Comparison of ENCODE assay signal across 14 cellular contexts in genomic region chr15:58459562-58459961, GRCh38. TPM values are rescaled to one million over a fixed set of nuclear protein-coding genes. Genes with fewer than 3 reads are reported as not detected.
DNase-seq lines count a peak whose midpoint lies in the region; ATAC-seq, FAIRE-seq and TF ChIP-seq lines count a peak whose summit lies in the region.
"Had no signal": no experiment of that assay in that cellular context is flagged by ENCODE, and none has a peak within 500 bp of the region (broad histone marks: within the 10 kb centered on the region; RNA-seq: fewer than 3 reads in every experiment).

No MANE protein-coding gene starts in this region.

- H3K4me1 Mint-ChIP-seq in activated CD4-positive, alpha-beta T cell treated with anti-CD3 and anti-CD28 coated beads, Interleukin-2, amount 10 ng/mL, durations not matched to agents 7 days and 5 days, result peaks cover 74% of the 10 kb centered on the region
- peaks cover 45% of the 10 kb centered on the region for H3K4me1 Mint-ChIP-seq in CD4-positive, alpha-beta T cell (ENCODE audit: low read depth)

- CTCF ChIA-PET in activated CD4-positive, alpha-beta T cell treated with anti-CD3 and anti-CD28 coated beads, Interleukin-2, amount 10 ng/mL, durations not matched to agents 7 days and 5 days (lab: Charles Lee), result interaction anchor here (1.2 to 2.7 kb wide), 4 partner anchors 10 to 69 kb away, joined by 3 to 14 read pairs (median 4); no protein-coding TSS in a partner anchor
- CTCF ChIA-PET in CD4-positive, alpha-beta T cell (lab: Charles Lee), result interaction anchor here (0.5 kb wide), 1 partner anchor 841 kb away, joined by 4 read pairs; no protein-coding TSS in a partner anchor

- WGBS in lung, 2 donors, result 12 to 42% methylated on average over 9 of the region's 9 CpGs

- no peaks in the 10 kb centered on the region for H3K9me3 Mint-ChIP-seq in activated CD4-positive, alpha-beta T cell treated with anti-CD3 and anti-CD28 coated beads, Interleukin-2, amount 10 ng/mL, durations not matched to agents 7 days and 5 days
- H3K9me3 Mint-ChIP-seq in CD4-positive, alpha-beta T cell, result no peaks in the 10 kb centered on the region
- H3K9me3 Mint-ChIP-seq: activated T-cell treated with anti-CD3 and anti-CD28 coated beads, Interleukin-2, amount 50 U/mL, for 24 hours; stimulated activated naive CD8-positive, alpha-beta T cell treated with anti-CD3 and anti-CD28 coated beads, Interleukin-15, amount 100 ng/mL, for 72 hours had no signal

- intact Hi-C loops in upper lobe of right lung (cut with DNase I), result no loop called here
- intact Hi-C loops in CD4-positive, alpha-beta T cell (cut with DNase I, micrococcal nuclease), result no loop called here

- H3K9me3 ChIP-seq in lung (ENCODE audit: control insufficient read depth in 2 of 2, insufficient read depth in 1 of 2, low read length in 1 of 2), result no peaks in the 10 kb centered on the region
- no peaks in the 10 kb centered on the region for H3K9me3 ChIP-seq in upper lobe of right lung
- H3K9me3 ChIP-seq in CD4-positive, alpha-beta T cell (ENCODE audit: control insufficient read depth, low read length), result no peaks in the 10 kb centered on the region

- H3K27ac ChIP-seq in caudate nucleus (ENCODE audit: low read depth, low read length), result peak overlapping the region; percentile 29
- H3K27ac ChIP-seq in lung (ENCODE audit: low read depth in 1 of 2, low read length in 1 of 2), result peak overlapping the region; percentile 37 to 59
- peak overlapping the region; percentile 26 for H3K27ac ChIP-seq in upper lobe of right lung
- H3K27ac ChIP-seq in CD4-positive, alpha-beta T cell (ENCODE audit: low read depth, low read length), result no peak overlapping the region

- H3K4me3 Mint-ChIP-seq in activated CD4-positive, alpha-beta T cell treated with anti-CD3 and anti-CD28 coated beads, Interleukin-2, amount 10 ng/mL, durations not matched to agents 7 days and 5 days, result no peak overlapping the region
- no peak overlapping the region for H3K4me3 Mint-ChIP-seq in CD4-positive, alpha-beta T cell
- H3K4me3 Mint-ChIP-seq: activated T-cell treated with anti-CD3 and anti-CD28 coated beads, Interleukin-2, amount 50 U/mL, for 24 hours; brain had no signal

- H3K36me3 ChIP-seq in lung (ENCODE audit: control insufficient read depth in 2 of 2, insufficient read depth in 2 of 2, low read length in 2 of 2) (no peaks in the 10 kb centered on the region), upper lobe of right lung (no peaks in the 10 kb centered on the region)

- H3K36me3 Mint-ChIP-seq in activated CD4-positive, alpha-beta T cell treated with anti-CD3 and anti-CD28 coated beads, Interleukin-2, amount 10 ng/mL, durations not matched to agents 7 days and 5 days (ENCODE audit: low read depth), result peaks cover 5% of the 10 kb centered on the region
- H3K36me3 Mint-ChIP-seq in CD4-positive, alpha-beta T cell (ENCODE audit: low read depth), result no peaks in the 10 kb centered on the region
- H3K36me3 Mint-ChIP-seq: brain had no signal

- peak overlapping the region; percentile 37 for H3K27ac Mint-ChIP-seq in activated CD4-positive, alpha-beta T cell treated with anti-CD3 and anti-CD28 coated beads, Interleukin-2, amount 10 ng/mL, durations not matched to agents 7 days and 5 days
- H3K27ac Mint-ChIP-seq in CD4-positive, alpha-beta T cell, result no peak overlapping the region
- H3K27ac Mint-ChIP-seq: activated T-cell treated with anti-CD3 and anti-CD28 coated beads, Interleukin-2, amount 50 U/mL, for 24 hours had no signal

- ATAC-seq in lung (ENCODE audit: insufficient read depth, low FRiP score) (no peak), upper lobe of right lung (peak; percentile 53), HG03045 (IDR thresholded peaks at IDR 0.05; ENCODE audit: unreplicated experiment) (no peak)
- ATAC-seq in CD4-positive, alpha-beta T cell (ENCODE audit: poor library complexity), result no peak
- ATAC-seq: stimulated activated naive CD8-positive, alpha-beta T cell treated with anti-CD3 and anti-CD28 coated beads, Interleukin-15, amount 100 ng/mL, for 72 hours had no signal

- no peak overlapping the region for H3K4me3 ChIP-seq in lung
- no peak overlapping the region for H3K4me3 ChIP-seq in upper lobe of right lung
- H3K4me3 ChIP-seq: PC-9 had no signal

- no peak for FAIRE-seq in frontal cortex (lab: Jason Lieb, UNC)

- no peak for DNase-seq in activated CD4-positive, alpha-beta T cell treated with anti-CD3 and anti-CD28 coated beads, Interleukin-2, amount 10 ng/mL, durations not matched to agents 7 days and 5 days
- DNase-seq in activated CD4-positive, alpha-beta T cell treated with anti-CD3 and anti-CD28 coated beads, Interleukin-2, amount 50 U/mL, for 48 hours, result no peak
- DNase-seq in caudate nucleus (lab: John Stamatoyannopoulos, UW) (no peak), lung (ENCODE audit: low spot score) (no peak), upper lobe of right lung (no peak), frontal cortex (ENCODE audit: low spot score in 2 of 2) (no peak)
- no peak for DNase-seq in CD4-positive, alpha-beta T cell
- DNase-seq: activated T-cell treated with anti-CD3 and anti-CD28 coated beads, Interleukin-2, amount 50 U/mL, for 24 hours; NCI-H1417; PC-9; stimulated activated CD4-positive, alpha-beta T cell treated with anti-CD3 and anti-CD28 coated beads, Interleukin-1b, Interleukin-23, amount 100 ng/mL, for 48 hours; stimulated activated naive CD8-positive, alpha-beta T cell treated with anti-CD3 and anti-CD28 coated beads, Interleukin-15, amount 100 ng/mL, for 72 hours had no signal

- TF ChIP-seq CTCF in lung (IDR thresholded peaks at IDR 0.05; ENCODE audit: control extremely low read depth, extremely low read depth) (no peak), upper lobe of right lung (IDR thresholded peaks at IDR 0.05) (no peak)
- TF ChIP-seq CTCF in CD4-positive, alpha-beta T cell (IDR thresholded peaks at IDR 0.05), result no peak

- no peaks in the 10 kb centered on the region for H3K27me3 Mint-ChIP-seq in activated CD4-positive, alpha-beta T cell treated with anti-CD3 and anti-CD28 coated beads, Interleukin-2, amount 10 ng/mL, durations not matched to agents 7 days and 5 days
- no peaks in the 10 kb centered on the region for H3K27me3 Mint-ChIP-seq in CD4-positive, alpha-beta T cell
- H3K27me3 Mint-ChIP-seq: activated T-cell treated with anti-CD3 and anti-CD28 coated beads, Interleukin-2, amount 50 U/mL, for 24 hours; brain; stimulated activated naive CD8-positive, alpha-beta T cell treated with anti-CD3 and anti-CD28 coated beads, Interleukin-15, amount 100 ng/mL, for 72 hours had no signal

- POLR2A ChIA-PET in activated CD4-positive, alpha-beta T cell treated with anti-CD3 and anti-CD28 coated beads, Interleukin-2, amount 10 ng/mL, durations not matched to agents 7 days and 5 days (lab: Charles Lee), result interaction anchor here (0.6 kb wide), 1 partner anchor 1152 kb away, joined by 3 read pairs; the partner anchor contains the start of gene GCNT3
- POLR2A ChIA-PET in CD4-positive, alpha-beta T cell (lab: Charles Lee), result no interaction called here

- H3K27me3 ChIP-seq in lung (ENCODE audit: control insufficient read depth, insufficient read depth) (no peaks in the 10 kb centered on the region), upper lobe of right lung (no peaks in the 10 kb centered on the region)
- no peaks in the 10 kb centered on the region for H3K27me3 ChIP-seq in CD4-positive, alpha-beta T cell (ENCODE audit: control insufficient read depth, insufficient read depth, low read length)

- H3K4me1 ChIP-seq in lung (ENCODE audit: control insufficient read depth in 2 of 2, insufficient read depth in 2 of 2, low read length in 2 of 2) (peaks cover 3 to 4% of the 10 kb centered on the region in 2 donors), upper lobe of right lung (peaks cover 21% of the 10 kb centered on the region)

RNA-seq across cellular contexts. Expression of gene LIPC, which starts 27.8 kb away (rescaled TPM):
- total RNA-seq in activated CD4-positive, alpha-beta T cell treated with anti-CD3 and anti-CD28 coated beads, Interleukin-2, amount 10 ng/mL, durations not matched to agents 7 days and 5 days, result 1 to 10 TPM; 1.5 to 3.9 TPM
- total RNA-seq in lung, result under 1 TPM; 0.55 to 0.57 TPM
- polyA plus RNA-seq in lung, result under 1 TPM; 0.20 to 0.24 TPM
- total RNA-seq in upper lobe of right lung, result 0.64 TPM
- 1 to 10 TPM in 1 of 2 experiments, under 1 TPM in 1; 0.61 to 1.2 TPM for total RNA-seq in CD4-positive, alpha-beta T cell
- total RNA-seq in frontal cortex, result not detected
- total RNA-seq: PC-9 had no signal
